ENCODE assay signal across 26 cellular contexts in the genomic region with DNA sequence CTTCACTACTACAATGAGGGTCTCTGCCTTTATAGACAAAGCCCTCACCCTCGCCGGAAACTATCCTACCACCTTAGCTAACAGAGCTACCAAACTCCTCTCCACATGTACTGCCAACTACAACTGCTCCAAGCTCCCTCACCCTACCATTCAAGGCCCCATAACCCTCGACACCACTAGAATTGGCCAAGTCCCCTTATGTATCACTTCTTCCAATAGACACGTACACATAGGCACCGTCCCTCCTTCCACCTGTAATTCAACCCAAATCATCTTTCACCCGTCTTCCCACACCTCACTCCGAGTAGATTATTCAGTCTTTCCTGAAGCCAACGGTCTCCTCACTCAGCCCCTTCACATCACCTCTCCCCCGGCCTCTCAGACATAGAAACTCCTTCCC. TPM values are rescaled to one million over a fixed set of nuclear protein-coding genes. Genes with fewer than 3 reads are reported as not detected.
"Had no signal": no experiment of that assay in that cellular context is flagged by ENCODE, and none has a peak within 500 bp of the region (broad histone marks: within the 10 kb centered on the region; RNA-seq: fewer than 3 reads in every experiment).

No MANE protein-coding gene starts in this region.

- H3K4me3 Mint-ChIP-seq: activated CD4-positive, alpha-beta memory T cell treated with anti-CD3 and anti-CD28 coated beads for 36 hours; activated CD4-positive, alpha-beta T cell treated with anti-CD3 and anti-CD28 coated beads, Interleukin-2, amount 10 ng/mL, durations not matched to agents 7 days and 5 days; activated naive CD4-positive, alpha-beta T cell treated with anti-CD3 and anti-CD28 coated beads, Interleukin-2, amount 10 ng/mL, durations not matched to agents 7 days and 5 days; central memory CD8-positive, alpha-beta T cell; T-cell had no signal

- ATAC-seq: body of pancreas, K562, Panc1, Right ventricle myocardium inferior had no signal

- H3K4me1 ChIP-seq: ascending aorta, body of pancreas had no signal

- H3K9me3 Mint-ChIP-seq: activated CD4-positive, alpha-beta memory T cell treated with anti-CD3 and anti-CD28 coated beads for 36 hours; activated T-helper 2 cell treated with anti-CD3 and anti-CD28 coated beads, Interferon-gamma antibody, Interleukin-2, Interleukin-4, amounts not matched to agents 10 μg/mL and 5 μg/mL and 100 μg/mL, durations not matched to agents 14 hours and 24 hours and 36 hours; central memory CD8-positive, alpha-beta T cell; T-cell had no signal

- DNase-seq: activated CD4-positive, alpha-beta memory T cell treated with anti-CD3 and anti-CD28 coated beads for 36 hours; activated CD4-positive, alpha-beta T cell treated with anti-CD3 and anti-CD28 coated beads, Interleukin-2, amount 10 ng/mL, durations not matched to agents 7 days and 5 days; activated CD4-positive, CD25-positive, alpha-beta regulatory T cell; activated gamma-delta T cell treated with Interleukin-2 at 50 U/mL for 16 hours; amniotic stem cell; body of pancreas; NCI-H1048; NCI-H146; NCI-H2081 treated with DMSO at 0.1 percent for 48 hours; NCI-H345; NCI-H526 treated with DMSO at 0.1 percent for 48 hours; NCI-H82; NK-92 treated with Interleukin-12 subunit alpha and Interleukin-12 subunit beta, amount 100 ng/mL, for 24 hours; T-helper 2 cell had no signal

- H3K27me3 Mint-ChIP-seq: activated CD4-positive, alpha-beta memory T cell treated with anti-CD3 and anti-CD28 coated beads for 36 hours; activated CD4-positive, alpha-beta T cell treated with anti-CD3 and anti-CD28 coated beads, Interleukin-2, amount 10 ng/mL, durations not matched to agents 7 days and 5 days; activated naive CD4-positive, alpha-beta T cell treated with anti-CD3 and anti-CD28 coated beads, Interleukin-2, amount 10 ng/mL, durations not matched to agents 7 days and 5 days; T-cell had no signal

- H3K4me3 ChIP-seq: ascending aorta, body of pancreas, K562, SK-N-MC had no signal

- H3K27me3 ChIP-seq: ascending aorta, body of pancreas had no signal

- H3K27ac ChIP-seq: ascending aorta, body of pancreas, SK-N-MC, VCaP had no signal

- H3K27ac Mint-ChIP-seq: activated CD4-positive, alpha-beta memory T cell treated with anti-CD3 and anti-CD28 coated beads for 36 hours; activated CD4-positive, alpha-beta T cell treated with anti-CD3 and anti-CD28 coated beads, Interleukin-2, amount 10 ng/mL, durations not matched to agents 7 days and 5 days; activated naive CD4-positive, alpha-beta T cell treated with anti-CD3 and anti-CD28 coated beads, Interleukin-2, amount 10 ng/mL, durations not matched to agents 7 days and 5 days; activated T-helper 2 cell treated with anti-CD3 and anti-CD28 coated beads, Interferon-gamma antibody, Interleukin-2, Interleukin-4, amounts not matched to agents 10 μg/mL and 5 μg/mL and 100 μg/mL, durations not matched to agents 14 hours and 24 hours and 36 hours; T-cell had no signal

- H3K9me3 ChIP-seq: ascending aorta, body of pancreas had no signal

- H3K36me3 Mint-ChIP-seq: activated CD4-positive, alpha-beta memory T cell treated with anti-CD3 and anti-CD28 coated beads for 36 hours had no signal

- H3K36me3 ChIP-seq: ascending aorta had no signal

RNA-seq across cellular contexts. Expression of a gene that starts 19.7 kb away (rescaled TPM):
- total RNA-seq: ascending aorta, body of pancreas, K562, LHCN-M2, M059J had no signal
